In genomic region chr18:77209587-77209986, GRCh38 we compare ENCODE assay signal across 9 cellular contexts. TPM values are rescaled to one million over a fixed set of nuclear protein-coding genes. Genes with fewer than 3 reads are reported as not detected.
A peak's percentile ranks its signal among the peaks of the same experiment; 100 is the strongest.
DNase-seq lines count a peak whose midpoint lies in the region; ATAC-seq and TF ChIP-seq lines count a peak whose summit lies in the region.
"Had no signal": no experiment of that assay in that cellular context is flagged by ENCODE, and none has a peak within 500 bp of the region (broad histone marks: within the 10 kb centered on the region; RNA-seq: fewer than 3 reads in every experiment).

No MANE protein-coding gene starts in this region.

- H3K4me3 Mint-ChIP-seq in activated naive CD4-positive, alpha-beta T cell treated with anti-CD3 and anti-CD28 coated beads for 36 hours, result peak overlapping the region; percentile 83
- H3K4me3 Mint-ChIP-seq in T-cell, result peak overlapping the region; percentile 80 to 91 (median 87)
- H3K4me3 Mint-ChIP-seq in stimulated activated naive CD8-positive, alpha-beta T cell treated with anti-CD3 and anti-CD28 coated beads, Interleukin-15, amount 100 ng/mL, for 72 hours, result peak overlapping the region; percentile 83 to 88

- POLR2A ChIA-PET in T-cell (lab: Charles Lee), result interaction anchor here in 1 of 2 donors (0.6 kb wide), 1 partner anchor 124 kb away, joined by 5 read pairs; no protein-coding TSS in a partner anchor

- intact Hi-C loops in activated naive CD4-positive, alpha-beta T cell treated with anti-CD3 and anti-CD28 coated beads for 36 hours (cut with micrococcal nuclease), result loop anchor here (1.0 to 10.0 kb wide), 7 partner anchors 13 to 2005 kb away; partner anchors contain the start of genes MBP and PTGR3

- H3K27ac Mint-ChIP-seq in activated naive CD4-positive, alpha-beta T cell treated with anti-CD3 and anti-CD28 coated beads for 36 hours, result peak overlapping the region; percentile 92
- peak overlapping the region; percentile 97 to 98 for H3K27ac Mint-ChIP-seq in T-cell
- H3K27ac Mint-ChIP-seq in stimulated activated naive CD8-positive, alpha-beta T cell treated with anti-CD3 and anti-CD28 coated beads, Interleukin-15, amount 100 ng/mL, for 72 hours, result peak overlapping the region; percentile 58 to 59

- no peak for ATAC-seq in T-cell (replicated peaks in 1 of 4)
- peak; percentile 8 for ATAC-seq in stimulated activated naive CD8-positive, alpha-beta T cell treated with anti-CD3 and anti-CD28 coated beads, Interleukin-15, amount 100 ng/mL, for 72 hours
- ATAC-seq in HG02885 (IDR thresholded peaks at IDR 0.05; ENCODE audit: poor library complexity, unreplicated experiment), result no peak

- H3K27me3 Mint-ChIP-seq in activated naive CD4-positive, alpha-beta T cell treated with anti-CD3 and anti-CD28 coated beads for 36 hours (ENCODE audit: low read depth), result no peaks in the 10 kb centered on the region
- H3K27me3 Mint-ChIP-seq in T-cell, result peaks cover 0 to 3% of the 10 kb centered on the region in 2 donors
- no peaks in the 10 kb centered on the region for H3K27me3 Mint-ChIP-seq in stimulated activated naive CD8-positive, alpha-beta T cell treated with anti-CD3 and anti-CD28 coated beads, Interleukin-15, amount 100 ng/mL, for 72 hours

- DNase-seq in activated naive CD4-positive, alpha-beta T cell treated with anti-CD3 and anti-CD28 coated beads for 36 hours, result no peak
- no peak for DNase-seq in activated naive CD4-positive, alpha-beta T cell treated with anti-CD3 and anti-CD28 coated beads, Interleukin-2, amount 50 U/mL, for 16 hours
- DNase-seq in T-cell (no peak), fibroblast of pulmonary artery (ENCODE audit: low read depth) (peak; percentile 27), COR-L47 (lab: John Stamatoyannopoulos, UW) (no peak), H4 (ENCODE audit: low spot score) (no peak)
- no peak for DNase-seq in stimulated activated naive CD8-positive, alpha-beta T cell treated with anti-CD3 and anti-CD28 coated beads, Interleukin-15, amount 100 ng/mL, for 72 hours
- DNase-seq: SHP77 treated with DMSO at 0.1 percent for 48 hours had no signal

- CTCF ChIA-PET in activated naive CD4-positive, alpha-beta T cell treated with anti-CD3 and anti-CD28 coated beads for 36 hours (lab: Charles Lee), result interaction anchor here (1.0 to 4.6 kb wide), 6 partner anchors 9 to 209 kb away, joined by 3 to 64 read pairs (median 4); no protein-coding TSS in a partner anchor
- CTCF ChIA-PET in T-cell (lab: Charles Lee), result interaction anchor here (0.5 to 1.8 kb wide), 5 partner anchors 22 to 497 kb away, joined by 3 to 7 read pairs (median 5); no protein-coding TSS in a partner anchor

- H3K36me3 Mint-ChIP-seq in activated naive CD4-positive, alpha-beta T cell treated with anti-CD3 and anti-CD28 coated beads for 36 hours (ENCODE audit: low read depth), result no peaks in the 10 kb centered on the region
- H3K36me3 Mint-ChIP-seq in T-cell, result no peaks in the 10 kb centered on the region

- peaks cover 32% of the 10 kb centered on the region for H3K4me1 Mint-ChIP-seq in activated naive CD4-positive, alpha-beta T cell treated with anti-CD3 and anti-CD28 coated beads for 36 hours (ENCODE audit: low read depth)
- H3K4me1 Mint-ChIP-seq in T-cell, result peaks cover 47 to 52% (median 48%) of the 10 kb centered on the region in 3 donors
- peaks cover 44% of the 10 kb centered on the region for H3K4me1 Mint-ChIP-seq in stimulated activated naive CD8-positive, alpha-beta T cell treated with anti-CD3 and anti-CD28 coated beads, Interleukin-15, amount 100 ng/mL, for 72 hours

- no peaks in the 10 kb centered on the region for H3K9me3 Mint-ChIP-seq in activated naive CD4-positive, alpha-beta T cell treated with anti-CD3 and anti-CD28 coated beads for 36 hours
- H3K9me3 Mint-ChIP-seq in T-cell, result no peaks in the 10 kb centered on the region
- H3K9me3 Mint-ChIP-seq in stimulated activated naive CD8-positive, alpha-beta T cell treated with anti-CD3 and anti-CD28 coated beads, Interleukin-15, amount 100 ng/mL, for 72 hours, result no peaks in the 10 kb centered on the region

- H3K4me3 ChIP-seq in fibroblast of pulmonary artery (replicated peaks; ENCODE audit: low read depth, low read length), result no peak overlapping the region

- no peak for TF ChIP-seq CTCF in fibroblast of pulmonary artery (IDR thresholded peaks at IDR 0.05; ENCODE audit: low read length, missing control alignments)

RNA-seq across cellular contexts. Expression of gene GALR1, which starts 40.1 kb away (rescaled TPM):
- not detected for total RNA-seq in activated naive CD4-positive, alpha-beta T cell treated with anti-CD3 and anti-CD28 coated beads for 36 hours
- total RNA-seq in T-cell, result not detected
- under 0.01 TPM in 1 of 2 replicates, not detected in the other for total RNA-seq in H4 (2014; rRNA removed; shearing (Covaris generic))
